8 cellular contexts compared by ENCODE assay signal in genomic region chr19:38315657-38316476, GRCh38. TPM values are rescaled to one million over a fixed set of nuclear protein-coding genes. Genes with fewer than 3 reads are reported as not detected.
A peak's percentile ranks its signal among the peaks of the same experiment; 100 is the strongest.
DNase-seq lines count a peak whose midpoint lies in the region; ATAC-seq and TF ChIP-seq lines count a peak whose summit lies in the region.

Gene YIF1B, minus strand, starts transcription at chr19:38315947. Its CDS starts 30 bp downstream, at chr19:38315917.

- peak within 1 kb of the TSS; percentile 59 to 60 for H3K4me3 ChIP-seq in left lung

- peak within 1 kb of the TSS; percentile 78 to 92 for H3K27ac ChIP-seq in left lung

- peak; percentile 96 for DNase-seq in CD1c-positive myeloid dendritic cell (ENCODE audit: extremely low spot score)
- DNase-seq in NCI-H748 treated with DMSO at 0.1 percent for 48 hours (lab: John Stamatoyannopoulos, UW): peak; percentile 98
- DNase-seq in activated CD4-positive, alpha-beta T cell treated with anti-CD3 and anti-CD28 coated beads, Interleukin-2, amount 50 U/mL, for 24 hours (ENCODE audit: low read depth in 1 of 2, low spot score in 1 of 2): peak; percentile 87 to 94
- DNase-seq in dedifferentiated amniotic fluid mesenchymal stem cell (ENCODE audit: extremely low spot score): peak; percentile 97
- DNase-seq in left lung: peak; percentile 97 to 98
- DNase-seq in stimulated activated CD4-positive, alpha-beta T cell treated with anti-CD3 and anti-CD28 coated beads, Interleukin-2, amount 100 ng/mL, for 4 hours (ENCODE audit: low read depth): peak; percentile 90

- peaks cover 15 to 72% of the 10 kb centered on the region in 2 donors for H3K4me1 ChIP-seq in left lung

- TF ChIP-seq CTCF in left lung (IDR thresholded peaks at IDR 0.05): no peak

- H3K27me3 ChIP-seq in left lung: no peaks in the 10 kb centered on the region

- no peaks in the 10 kb centered on the region for H3K36me3 ChIP-seq in left lung

- no peaks in the 10 kb centered on the region for H3K9me3 ChIP-seq in left lung

- intact Hi-C loops in left lung (cut with DNase I): no loop called here

- ATAC-seq in GM19397 (IDR thresholded peaks at IDR 0.05; ENCODE audit: unreplicated experiment) (peak; percentile 90), HG03565 (IDR thresholded peaks at IDR 0.05; ENCODE audit: unreplicated experiment) (peak; percentile 80), left lung (peak; percentile 96)

RNA-seq across cellular contexts. Expression of gene YIF1B, which starts in this region (rescaled TPM):
- 10 to 100 TPM; 52.0 to 59.6 TPM for total RNA-seq in left lung

Comparison
In these comparisons a context has a peak if more than half of its experiments do, and no peak if none do; other contexts are left out.
1. Peak in every context shown above with its lines: DNase-seq, ATAC-seq, H3K4me3 ChIP-seq and H3K27ac ChIP-seq.